In the genomic region with DNA sequence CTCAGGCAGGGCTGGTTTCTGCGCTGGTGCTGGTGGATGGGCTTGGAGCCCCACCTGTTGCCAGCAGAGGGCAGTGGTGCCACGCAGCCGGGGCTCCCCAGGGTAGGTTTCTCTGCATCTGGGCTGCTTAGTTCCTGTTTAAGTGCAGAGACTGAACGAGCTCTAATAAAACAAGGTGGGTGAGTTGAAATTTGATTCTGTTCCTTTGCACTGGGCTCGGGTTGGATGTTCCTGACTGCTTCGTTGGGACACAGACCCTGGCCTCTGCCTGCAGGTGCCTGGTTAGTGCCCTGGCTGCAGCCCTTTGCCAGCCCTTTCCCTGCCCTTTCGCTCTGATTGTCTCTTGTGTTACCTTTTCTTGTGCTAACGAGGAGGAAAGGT, we compare ENCODE assay signal across 8 cellular contexts. TPM values are rescaled to one million over a fixed set of nuclear protein-coding genes. Genes with fewer than 3 reads are reported as not detected.
DNase-seq lines count a peak whose midpoint lies in the region; ATAC-seq, FAIRE-seq and TF ChIP-seq lines count a peak whose summit lies in the region.

No MANE protein-coding gene starts in this region.

- H3K27ac Mint-ChIP-seq in mesothelial cell of epicardium = peak overlapping the region; percentile 59

- ATAC-seq in HG03520 (IDR thresholded peaks at IDR 0.05; ENCODE audit: unreplicated experiment) = peak; percentile 48
- ATAC-seq in GM19452 (IDR thresholded peaks at IDR 0.05; ENCODE audit: unreplicated experiment) = no peak

- peaks cover 5% of the 10 kb centered on the region for H3K4me1 Mint-ChIP-seq in mesothelial cell of epicardium

- peak; percentile 79 for FAIRE-seq in endometrium (lab: Jason Lieb, UNC)

- H3K9me3 Mint-ChIP-seq in mesothelial cell of epicardium = peaks cover 4% of the 10 kb centered on the region

- H3K36me3 Mint-ChIP-seq in mesothelial cell of epicardium = peaks cover 8% of the 10 kb centered on the region

- peak; percentile 85 for TF ChIP-seq CTCF in mesothelial cell of epicardium (IDR thresholded peaks at IDR 0.05; ENCODE audit: unreplicated experiment)

- DNase-seq in Daoy (ENCODE audit: low read depth) (peak; percentile 74), NOMO-1 treated with dmso at 0.1 percent for 144 hours (lab: John Stamatoyannopoulos, UW; ENCODE audit: unreplicated experiment) (peak; percentile 41), mesothelial cell of epicardium (ENCODE audit: low spot score in 2 of 2, unreplicated experiment in 2 of 2) (peak; percentile 71 to 94)
- DNase-seq in activated CD8-positive, alpha-beta memory T cell treated with anti-CD3 and anti-CD28 coated beads for 48 hours (ENCODE audit: low read depth in 2 of 3, low spot score in 2 of 3) = peak; percentile 52 to 65 (median 62)
- DNase-seq in stimulated activated CD8-positive, alpha-beta memory T cell treated with anti-CD3 and anti-CD28 coated beads, Interleukin-2, amount 100 ng/mL, for 1 hour (ENCODE audit: low read depth in 2 of 2) = peak; percentile 78 to 79

- H3K27me3 Mint-ChIP-seq in mesothelial cell of epicardium (ENCODE audit: low read depth) = no peaks in the 10 kb centered on the region

- H3K4me3 Mint-ChIP-seq in mesothelial cell of epicardium = no peak overlapping the region

RNA-seq across cellular contexts. Expression of gene TBCD, which starts 30.0 kb away (rescaled TPM):
- total RNA-seq in Daoy (2014; rRNA removed; shearing (Covaris generic)) = 21.5 and 23.0 TPM in 2 replicates
- total RNA-seq in mesothelial cell of epicardium = 102 to 117 TPM (median 103 TPM) in 3 replicates

RNA-seq across cellular contexts. Expression of gene FN3K, which starts 46.5 kb away (rescaled TPM):
- total RNA-seq in Daoy (2014; rRNA removed; shearing (Covaris generic)) = not detected in 2 replicates
- total RNA-seq in mesothelial cell of epicardium = 31.9 to 33.3 TPM (median 33.0 TPM) in 3 replicates

RNA-seq across cellular contexts. Expression of gene ZNF750, which starts 57.9 kb away (rescaled TPM):
- not detected in 2 replicates for total RNA-seq in Daoy (2014; rRNA removed; shearing (Covaris generic))
- 1.8 to 2.6 TPM (median 2.3 TPM) in 3 replicates for total RNA-seq in mesothelial cell of epicardium

Comparison
In these comparisons a context has a peak if more than half of its experiments do, and no peak if none do; other contexts are left out.
1. RNA of gene FN3K, which starts 46.5 kb away (total RNA-seq): 31.9 to 33.3 TPM in mesothelial cell of epicardium; not detected in Daoy; every median in the first group is over 10 times any median in the second.
2. Peak in every context shown above with its lines, with median percentiles within 50 percentile points of each other: DNase-seq.